In genomic region chr18:48782381-48782841, GRCh38 we compare ENCODE assay signal across 14 cellular contexts.
DNase-seq lines count a peak whose midpoint lies in the region; ATAC-seq lines count a peak whose summit lies in the region.
"Had no signal": no experiment of that assay in that cellular context is flagged by ENCODE, and none has a peak within 500 bp of the region (broad histone marks: within the 10 kb centered on the region; RNA-seq: fewer than 3 reads in every experiment).

No MANE protein-coding gene starts in this region.

- H3K27ac Mint-ChIP-seq in dendritic cell treated with granulocyte-macrophage colony-stimulating factor and Interleukin-4, amounts not matched to agents 40 ng/mL and 50 ng/mL, for 4 days = peak overlapping the region; percentile 97
- peak overlapping the region; percentile 98 for H3K27ac Mint-ChIP-seq in stimulated activated naive B cell treated with anti-CD40 and anti-IgM and Interleukin-4, amounts not matched to agents 10 μg/mL and 1 μg/mL and 100 μg/mL, for 72 hours
- H3K27ac Mint-ChIP-seq: naive thymus-derived CD4-positive, alpha-beta T cell had no signal

- H3K4me3 ChIP-seq in Karpas-422 (ENCODE audit: low read length) = no peak overlapping the region
- H3K4me3 ChIP-seq: GM12878 had no signal

- H3K9me2 ChIP-seq in Karpas-422 (replicated peaks; ENCODE audit: insufficient read depth, low read length) = no peaks in the 10 kb centered on the region

- no peak for ATAC-seq in stimulated activated naive B cell treated with anti-CD40 and anti-IgM and Interleukin-4, amounts not matched to agents 10 μg/mL and 1 μg/mL and 100 μg/mL, for 72 hours (replicated peaks)
- no peak for ATAC-seq in activated T-cell treated with anti-CD3 and anti-CD28 coated beads, Interleukin-2, amount 50 U/mL, for 4 hours
- ATAC-seq: GM12878 had no signal

- H3K9me3 Mint-ChIP-seq in dendritic cell treated with granulocyte-macrophage colony-stimulating factor and Interleukin-4, amounts not matched to agents 40 ng/mL and 50 ng/mL, for 4 days = no peaks in the 10 kb centered on the region
- H3K9me3 Mint-ChIP-seq in stimulated activated naive B cell treated with anti-CD40 and anti-IgM and Interleukin-4, amounts not matched to agents 10 μg/mL and 1 μg/mL and 100 μg/mL, for 72 hours = no peaks in the 10 kb centered on the region
- H3K9me3 Mint-ChIP-seq in activated T-cell treated with anti-CD3 and anti-CD28 coated beads, Interleukin-2, amount 50 U/mL, for 4 hours = no peaks in the 10 kb centered on the region
- H3K9me3 Mint-ChIP-seq: activated CD4-positive, alpha-beta T cell treated with anti-CD3 and anti-CD28 coated beads, Interleukin-2, amount 10 ng/mL, durations not matched to agents 24 days and 14 days; naive thymus-derived CD4-positive, alpha-beta T cell had no signal

- peaks cover 5% of the 10 kb centered on the region for H3K27me3 Mint-ChIP-seq in dendritic cell treated with granulocyte-macrophage colony-stimulating factor and Interleukin-4, amounts not matched to agents 40 ng/mL and 50 ng/mL, for 4 days
- no peaks in the 10 kb centered on the region for H3K27me3 Mint-ChIP-seq in stimulated activated naive B cell treated with anti-CD40 and anti-IgM and Interleukin-4, amounts not matched to agents 10 μg/mL and 1 μg/mL and 100 μg/mL, for 72 hours
- no peaks in the 10 kb centered on the region for H3K27me3 Mint-ChIP-seq in activated T-cell treated with anti-CD3 and anti-CD28 coated beads, Interleukin-2, amount 50 U/mL, for 4 hours (ENCODE audit: low read depth)
- H3K27me3 Mint-ChIP-seq: activated CD4-positive, alpha-beta T cell treated with anti-CD3 and anti-CD28 coated beads, Interleukin-2, amount 10 ng/mL, durations not matched to agents 24 days and 14 days; naive thymus-derived CD4-positive, alpha-beta T cell had no signal

- peaks cover 16% of the 10 kb centered on the region for H3K36me3 Mint-ChIP-seq in dendritic cell treated with granulocyte-macrophage colony-stimulating factor and Interleukin-4, amounts not matched to agents 40 ng/mL and 50 ng/mL, for 4 days (ENCODE audit: low read depth)
- H3K36me3 Mint-ChIP-seq in stimulated activated naive B cell treated with anti-CD40 and anti-IgM and Interleukin-4, amounts not matched to agents 10 μg/mL and 1 μg/mL and 100 μg/mL, for 72 hours = peaks cover 0 to 5% of the 10 kb centered on the region in 2 donors
- no peaks in the 10 kb centered on the region for H3K36me3 Mint-ChIP-seq in activated T-cell treated with anti-CD3 and anti-CD28 coated beads, Interleukin-2, amount 50 U/mL, for 4 hours (ENCODE audit: insufficient read depth)
- H3K36me3 Mint-ChIP-seq: naive thymus-derived CD4-positive, alpha-beta T cell had no signal

- DNase-seq in H4 (ENCODE audit: low spot score) (peak; percentile 17), medulla oblongata (ENCODE audit: extremely low spot score) (peak; percentile 62), Karpas-422 (no peak), NK-92 (lab: John Stamatoyannopoulos, UW; ENCODE audit: unreplicated experiment) (no peak), NCI-H1417 (lab: John Stamatoyannopoulos, UW) (no peak)
- no peak for DNase-seq in stimulated activated naive B cell treated with anti-CD40 and anti-IgM and Interleukin-4, amounts not matched to agents 10 μg/mL and 1 μg/mL and 100 μg/mL, for 72 hours
- no peak for DNase-seq in activated T-cell treated with anti-CD3 and anti-CD28 coated beads, Interleukin-2, amount 50 U/mL, for 4 hours
- DNase-seq: activated CD4-positive, alpha-beta T cell treated with anti-CD3 and anti-CD28 coated beads, Interleukin-2, amount 10 ng/mL, durations not matched to agents 24 days and 14 days; foreskin melanocyte; KG1; naive thymus-derived CD4-positive, alpha-beta T cell; NCI-H345 had no signal

- no peaks in the 10 kb centered on the region for H3K36me3 ChIP-seq in Karpas-422 (ENCODE audit: insufficient read depth, low read length)

- H3K27me3 ChIP-seq in Karpas-422 (ENCODE audit: low read length) = no peaks in the 10 kb centered on the region

- no peak overlapping the region for H2AFZ ChIP-seq in Karpas-422 (ENCODE audit: low read length)

- H3K4me1 ChIP-seq in Karpas-422 (ENCODE audit: low read length) = peaks cover 40% of the 10 kb centered on the region

- intact Hi-C loops in dendritic cell treated with granulocyte-macrophage colony-stimulating factor and Interleukin-4, amounts not matched to agents 40 ng/mL and 50 ng/mL, for 4 days (cut with micrococcal nuclease) = loop anchor here (5.0 to 10.0 kb wide), 3 partner anchors 50 to 462 kb away; no protein-coding TSS in a partner anchor

- peak overlapping the region; percentile 5 for H3K4me3 Mint-ChIP-seq in dendritic cell treated with granulocyte-macrophage colony-stimulating factor and Interleukin-4, amounts not matched to agents 40 ng/mL and 50 ng/mL, for 4 days
- peak overlapping the region; percentile 76 to 83 for H3K4me3 Mint-ChIP-seq in stimulated activated naive B cell treated with anti-CD40 and anti-IgM and Interleukin-4, amounts not matched to agents 10 μg/mL and 1 μg/mL and 100 μg/mL, for 72 hours
- H3K4me3 Mint-ChIP-seq in activated T-cell treated with anti-CD3 and anti-CD28 coated beads, Interleukin-2, amount 50 U/mL, for 4 hours = no peak overlapping the region
- H3K4me3 Mint-ChIP-seq: activated CD4-positive, alpha-beta T cell treated with anti-CD3 and anti-CD28 coated beads, Interleukin-2, amount 10 ng/mL, durations not matched to agents 24 days and 14 days; naive thymus-derived CD4-positive, alpha-beta T cell had no signal

- no peaks in the 10 kb centered on the region for H4K20me1 ChIP-seq in Karpas-422 (ENCODE audit: insufficient read depth, low read depth, low read length)

- no peak overlapping the region for H3K27ac ChIP-seq in Karpas-422 (ENCODE audit: low read length)

- H3K4me2 ChIP-seq in Karpas-422 (ENCODE audit: low read depth, low read length, poor library complexity, severe bottlenecking) = no peak overlapping the region

- H3K4me1 Mint-ChIP-seq in dendritic cell treated with granulocyte-macrophage colony-stimulating factor and Interleukin-4, amounts not matched to agents 40 ng/mL and 50 ng/mL, for 4 days (ENCODE audit: low read depth) = peaks cover 96% of the 10 kb centered on the region
- peaks cover 74 to 100% of the 10 kb centered on the region in 2 donors for H3K4me1 Mint-ChIP-seq in stimulated activated naive B cell treated with anti-CD40 and anti-IgM and Interleukin-4, amounts not matched to agents 10 μg/mL and 1 μg/mL and 100 μg/mL, for 72 hours
- peaks cover 14% of the 10 kb centered on the region for H3K4me1 Mint-ChIP-seq in activated T-cell treated with anti-CD3 and anti-CD28 coated beads, Interleukin-2, amount 50 U/mL, for 4 hours (ENCODE audit: low read depth)

- H3K9ac ChIP-seq in Karpas-422 (ENCODE audit: low read length) = no peak overlapping the region

- no peaks in the 10 kb centered on the region for H3K9me3 ChIP-seq in Karpas-422 (ENCODE audit: low read length)

- H3K79me2 ChIP-seq in Karpas-422 (ENCODE audit: low read length) = no peaks in the 10 kb centered on the region

Comparison
In these comparisons a context has a peak if more than half of its experiments do, and no peak if none do; other contexts are left out.
1. DNase-seq: peak in H4 (single experiment) and medulla oblongata (single experiment); none in stimulated activated naive B cell treated with anti-CD40 and anti-IgM and Interleukin-4, amounts not matched to agents 10 μg/mL and 1 μg/mL and 100 μg/mL, for 72 hours (single experiment), Karpas-422 (single experiment), NK-92 (single experiment), activated T-cell treated with anti-CD3 and anti-CD28 coated beads, Interleukin-2, amount 50 U/mL, for 4 hours (single experiment) and NCI-H1417 (0 of 3).